In the genomic region with DNA sequence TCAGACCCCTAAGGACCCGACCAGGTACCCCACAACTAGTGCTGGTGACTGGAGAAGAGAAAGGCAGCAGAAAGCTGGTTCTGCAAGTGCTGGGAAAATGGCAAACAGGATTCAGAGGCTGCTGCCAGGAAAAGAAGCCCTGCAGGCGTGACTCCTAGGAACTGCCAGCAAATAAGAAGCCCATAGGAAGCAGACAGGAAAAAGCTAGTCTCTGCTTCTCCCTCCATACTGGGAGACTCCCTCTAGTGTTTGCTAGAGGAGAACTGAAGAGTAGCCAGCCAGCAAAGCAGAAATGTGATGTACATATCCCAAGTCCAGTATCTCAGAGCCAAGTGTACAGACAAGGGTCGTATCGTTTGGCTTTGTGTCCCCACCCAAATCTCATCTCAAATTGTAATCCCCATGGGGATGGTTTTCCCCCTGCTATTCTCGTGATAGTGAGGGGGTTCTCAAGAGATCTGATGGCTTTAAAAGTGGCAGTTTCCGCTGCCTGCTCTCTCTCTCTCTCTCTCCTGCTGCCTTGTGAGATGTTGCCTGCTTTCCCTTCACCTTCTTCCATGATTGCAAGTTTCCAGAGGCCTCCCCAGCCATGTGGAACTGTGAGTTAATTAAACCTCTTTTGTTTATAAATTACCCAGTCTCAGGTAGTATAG, we compare ENCODE assay signal across 8 cellular contexts. TPM values are rescaled to one million over a fixed set of nuclear protein-coding genes. Genes with fewer than 3 reads are reported as not detected.
A peak's percentile ranks its signal among the peaks of the same experiment; 100 is the strongest.
DNase-seq lines count a peak whose midpoint lies in the region; ATAC-seq, FAIRE-seq and TF ChIP-seq lines count a peak whose summit lies in the region.

No MANE protein-coding gene starts in this region.

- H3K4me3 ChIP-seq in BE2C (ENCODE audit: low read depth, low read length) (no peak overlapping the region), LNCaP clone FGC (ENCODE audit: low read depth, low read length) (no peak overlapping the region), GM12878 (no peak overlapping the region)

- in situ Hi-C loops in GM12878 (cut with MboI), result no loop called here

- no peak for TF ChIP-seq EP300 in GM12878 (IDR thresholded peaks at IDR 0.05; ENCODE audit: borderline replicate concordance in 1 of 2, control insufficient read depth in 1 of 2, low read depth in 2 of 2, low read length in 2 of 2)

- TF ChIP-seq POLR2A in GM12878 (IDR thresholded peaks at IDR 0.05; ENCODE audit: low read depth, low read length), result no peak

- intact Hi-C loops in GM12878 (cut with micrococcal nuclease; ENCODE audit: unreplicated experiment), result no loop called here

- RAD21 ChIA-PET in GM12878 (lab: Charles Lee; ENCODE audit: unreplicated experiment), result no interaction called here

- TF ChIP-seq RAD21 in GM12878 (IDR thresholded peaks at IDR 0.05; ENCODE audit: insufficient read depth, low read depth, low read length), result no peak

- no peaks in the 10 kb centered on the region for H3K79me2 ChIP-seq in GM12878 (ENCODE audit: control insufficient read depth, insufficient read depth, low read length)

- ATAC-seq in GM12878, result peak; percentile 55
- no peak for ATAC-seq in activated naive CD4-positive, alpha-beta T cell treated with anti-CD3 and anti-CD28 coated beads, Interleukin-2, amount 50 U/mL, for 72 hours

- H3K4me3 Mint-ChIP-seq in type B pancreatic cell, result no peak overlapping the region

- no TSS peak for BruUV-seq in GM12878 (replicated peaks; lab: Mats Ljungman, UMichigan)

- no peaks in the 10 kb centered on the region for H3K27me3 Mint-ChIP-seq in type B pancreatic cell

- H3K27ac Mint-ChIP-seq in type B pancreatic cell, result no peak overlapping the region
- H3K27ac Mint-ChIP-seq in activated naive CD4-positive, alpha-beta T cell treated with anti-CD3 and anti-CD28 coated beads, Interleukin-2, amount 50 U/mL, for 72 hours, result no peak overlapping the region

- no peaks in the 10 kb centered on the region for H4K20me1 ChIP-seq in GM12878 (ENCODE audit: control insufficient read depth, insufficient read depth)

- H3K4me1 Mint-ChIP-seq in type B pancreatic cell (ENCODE audit: unreplicated experiment), result no peaks in the 10 kb centered on the region

- H2AFZ ChIP-seq in GM12878 (ENCODE audit: control insufficient read depth, low read depth, low read length), result no peak overlapping the region

- 3% methylated on average over 6 of the region's 6 CpGs for WGBS in GM12878 (ENCODE audit: insufficient coverage, insufficient replicate concordance, low lambda C conversion rate, missing lambda C conversion rate)

- H3K9me3 Mint-ChIP-seq in type B pancreatic cell, result no peaks in the 10 kb centered on the region
- peaks cover 11 to 20% of the 10 kb centered on the region in 2 donors for H3K9me3 Mint-ChIP-seq in activated naive CD4-positive, alpha-beta T cell treated with anti-CD3 and anti-CD28 coated beads, Interleukin-2, amount 50 U/mL, for 72 hours

- H3K4me2 ChIP-seq in GM12878 (ENCODE audit: control insufficient read depth, insufficient read depth), result no peak overlapping the region

- DNase-seq in BE2C, result peak; percentile 66
- peak; percentile 94 for DNase-seq in LNCaP clone FGC (ENCODE audit: low read depth)
- DNase-seq in GM12878 (ENCODE audit: low read depth, low spot score), result no peak
- peak; percentile 71 for DNase-seq in iPS-NIHi11 (ENCODE audit: low spot score)
- DNase-seq in type B pancreatic cell (ENCODE audit: extremely low spot score, unreplicated experiment), result no peak
- DNase-seq in stimulated activated naive CD4-positive, alpha-beta T cell (lab: John Stamatoyannopoulos, UW), result no peak
- no peak for DNase-seq in NCI-H187 treated with DMSO at 0.1 percent for 48 hours (lab: John Stamatoyannopoulos, UW)
- DNase-seq in activated naive CD4-positive, alpha-beta T cell treated with anti-CD3 and anti-CD28 coated beads, Interleukin-2, amount 50 U/mL, for 72 hours (ENCODE audit: low spot score in 2 of 2), result no peak

- H3K36me3 Mint-ChIP-seq in type B pancreatic cell, result no peaks in the 10 kb centered on the region
- H3K36me3 Mint-ChIP-seq in activated naive CD4-positive, alpha-beta T cell treated with anti-CD3 and anti-CD28 coated beads, Interleukin-2, amount 50 U/mL, for 72 hours, result no peaks in the 10 kb centered on the region

- POLR2A ChIA-PET in GM12878 (lab: Charles Lee), result no interaction called here

- H3K4me1 ChIP-seq in BE2C (no peaks in the 10 kb centered on the region), GM12878 (ENCODE audit: control insufficient read depth, insufficient read depth, low read length) (no peaks in the 10 kb centered on the region)

- H3K27ac ChIP-seq in GM12878 (ENCODE audit: control insufficient read depth, insufficient read depth), result no peak overlapping the region

- no peaks in the 10 kb centered on the region for H3K36me3 ChIP-seq in BE2C
- no peaks in the 10 kb centered on the region for H3K36me3 ChIP-seq in GM12878 (ENCODE audit: control insufficient read depth in 2 of 2, insufficient read depth in 2 of 2, low read length in 1 of 2)

- SMC1A ChIA-PET in GM12878 (lab: Charles Lee; ENCODE audit: uncharacterized antibody, unreplicated experiment), result interaction anchor here (0.7 to 1.5 kb wide), 3 partner anchors 8 to 21 kb away, joined by 3 to 8 read pairs (median 4); no protein-coding TSS in a partner anchor

- FAIRE-seq in GM12878 (lab: Jason Lieb, UNC), result no peak

- CTCF ChIA-PET in GM12878 (lab: Yijun Ruan, JAX), result interaction anchor here (0.7 to 1.3 kb wide), 3 partner anchors 30 to 75 kb away, joined by 3 to 4 read pairs (median 3); no protein-coding TSS in a partner anchor

- H3K27me3 ChIP-seq in BE2C, result no peaks in the 10 kb centered on the region
- no peaks in the 10 kb centered on the region for H3K27me3 ChIP-seq in GM12878 (replicated peaks in 1 of 2; ENCODE audit: control insufficient read depth in 2 of 2, insufficient read depth in 2 of 2, low read length in 1 of 2)

- no peak overlapping the region for H3K9ac ChIP-seq in GM12878 (ENCODE audit: control insufficient read depth, insufficient read depth, low read length)

- TF ChIP-seq CTCF in BE2C (IDR thresholded peaks at IDR 0.05; ENCODE audit: low read depth, low read length), result peak; percentile 87
- peak; percentile 81 for TF ChIP-seq CTCF in LNCaP clone FGC (IDR thresholded peaks at IDR 0.05; ENCODE audit: control insufficient read depth, extremely low read depth, insufficient read depth)
- TF ChIP-seq CTCF in GM12878 (IDR thresholded peaks at IDR 0.05 in 2 of 3, conservative IDR thresholded peaks at IDR 0.05 in 1 of 3; ENCODE audit: control insufficient read depth in 2 of 3, extremely low read depth in 1 of 3, insufficient read depth in 1 of 3, low read depth in 3 of 3, low read length in 3 of 3), result peak in 2 of 3 experiments; percentile 23; a peak in 2 of 6 replicates
- TF ChIP-seq CTCF in type B pancreatic cell (conservative IDR thresholded peaks at IDR 0.05), result peak; percentile 71

- H3K9me3 ChIP-seq in BE2C, result no peaks in the 10 kb centered on the region
- no peaks in the 10 kb centered on the region for H3K9me3 ChIP-seq in GM12878 (replicated peaks; ENCODE audit: control insufficient read depth, insufficient read depth, low read length)

TF ChIP-seq in GM12878, 131 proteins besides CTCF, POLR2A, EP300 and RAD21 (continues in another document):
- TF ChIP-seq EED (IDR thresholded peaks at IDR 0.05; ENCODE audit: low read depth), result no peak
- no peak for TF ChIP-seq YY1 (IDR thresholded peaks at IDR 0.05; ENCODE audit: low read depth, low read length)
- no peak for TF ChIP-seq ZBED1 (IDR thresholded peaks at IDR 0.05; ENCODE audit: borderline replicate concordance)
- TF ChIP-seq, protein P1, sequence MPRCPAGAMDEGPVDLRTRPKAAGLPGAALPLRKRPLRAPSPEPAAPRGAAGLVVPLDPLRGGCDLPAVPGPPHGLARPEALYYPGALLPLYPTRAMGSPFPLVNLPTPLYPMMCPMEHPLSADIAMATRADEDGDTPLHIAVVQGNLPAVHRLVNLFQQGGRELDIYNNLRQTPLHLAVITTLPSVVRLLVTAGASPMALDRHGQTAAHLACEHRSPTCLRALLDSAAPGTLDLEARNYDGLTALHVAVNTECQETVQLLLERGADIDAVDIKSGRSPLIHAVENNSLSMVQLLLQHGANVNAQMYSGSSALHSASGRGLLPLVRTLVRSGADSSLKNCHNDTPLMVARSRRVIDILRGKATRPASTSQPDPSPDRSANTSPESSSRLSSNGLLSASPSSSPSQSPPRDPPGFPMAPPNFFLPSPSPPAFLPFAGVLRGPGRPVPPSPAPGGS (IDR thresholded peaks at IDR 0.05; ENCODE audit: borderline replicate concordance, insufficient read depth, low read depth, low read length, poor library complexity, severe bottlenecking), result no peak
- TF ChIP-seq MEF2B (IDR thresholded peaks at IDR 0.05; ENCODE audit: partially characterized antibody, poor library complexity, severe bottlenecking), result no peak

RNA-seq across cellular contexts. Expression of a gene that starts 38.1 kb away (rescaled TPM):
- 15.6 TPM for polyA plus RNA-seq in BE2C (2012; ENCODE audit: insufficient read depth, insufficient read length, low read depth)
- 0.19 TPM in 1 of 2 replicates, not detected in the other for total RNA-seq in GM12878 (2013; cell fraction: nucleolus; rRNA removed)
- total RNA-seq in GM12878 (2014; rRNA removed) (not detected in 2 replicates), GM12878 (2014; rRNA removed; fragmentation: Illumina TruSeq; extraction: Trizol) (not detected in 2 replicates), GM12878 (2021) (not detected in 2 replicates), type B pancreatic cell (ENCODE audit: low replicate concordance) (3.4 TPM in 1 of 2 replicates, not detected in the other)
- polyA plus RNA-seq in GM12878 (2011; ENCODE audit: low read depth), result not detected
- polyA plus RNA-seq in GM12878 (2011; rRNA removed) (not detected in 2 replicates), GM12878 (2014; fragmentation: Illumina TruSeq; extraction: Trizol) (not detected in 2 replicates), GM12878 (2014; fragmentation: Nextera tagmentation; extraction: Ambion mirVana) (not detected), GM12878 (2014; rRNA removed) (0.06 TPM in 1 of 2 replicates, not detected in the other), GM12878 (2016; fragmentation: Nextera tagmentation; extraction: Ambion mirVana) (not detected)
- polyA plus RNA-seq in GM12878 (2011; cell fraction: cytosol; rRNA removed), result not detected in 2 replicates
- not detected in 2 replicates for polyA plus RNA-seq in GM12878 (2011; cell fraction: nucleus; rRNA removed)
- polyA plus RNA-seq in GM12878 (2012), result 0.09 and 0.10 TPM in 2 replicates
- polyA minus RNA-seq in GM12878 (2011; rRNA and poly(A)+ RNA removed), result not detected in 2 replicates
- polyA minus RNA-seq in GM12878 (2011; cell fraction: cytosol; rRNA and poly(A)+ RNA removed), result not detected in 2 replicates
- 0.12 TPM in 1 of 2 replicates, not detected in the other for polyA minus RNA-seq in GM12878 (2011; cell fraction: nucleus; rRNA and poly(A)+ RNA removed)
- under 1 TPM in 1 of 2 donors, not detected in 1; 0.47 TPM for total RNA-seq in activated naive CD4-positive, alpha-beta T cell treated with anti-CD3 and anti-CD28 coated beads, Interleukin-2, amount 50 U/mL, for 72 hours

Comparison
In these comparisons a context has a peak if more than half of its experiments do, and no peak if none do; other contexts are left out.
1. DNase-seq: peak in BE2C (single experiment), LNCaP clone FGC (single experiment) and iPS-NIHi11 (single experiment); none in GM12878 (single experiment), type B pancreatic cell (single experiment), stimulated activated naive CD4-positive, alpha-beta T cell (0 of 6), NCI-H187 treated with DMSO at 0.1 percent for 48 hours (single experiment) and activated naive CD4-positive, alpha-beta T cell treated with anti-CD3 and anti-CD28 coated beads, Interleukin-2, amount 50 U/mL, for 72 hours (0 of 2).
2. CTCF ChIP-seq: peak in every context shown above with its lines; median percentile 87 in BE2C; 81 in LNCaP clone FGC; 71 in type B pancreatic cell; 23 in GM12878.